9 cellular contexts compared by ENCODE assay signal in genomic region chr5:57494104-57495098, GRCh38. TPM values are rescaled to one million over a fixed set of nuclear protein-coding genes. Genes with fewer than 3 reads are reported as not detected.
DNase-seq lines count a peak whose midpoint lies in the region; ATAC-seq, FAIRE-seq and TF ChIP-seq lines count a peak whose summit lies in the region.
"Had no signal": no experiment of that assay in that cellular context is flagged by ENCODE, and none has a peak within 500 bp of the region (broad histone marks: within the 10 kb centered on the region; RNA-seq: fewer than 3 reads in every experiment).

No MANE protein-coding gene starts in this region.

- H3K36me3 ChIP-seq in BJ (ENCODE audit: control insufficient read depth, insufficient read depth, low read length) (no peaks in the 10 kb centered on the region), MG63 (no peaks in the 10 kb centered on the region), fibroblast of lung (ENCODE audit: control insufficient read depth, insufficient read depth, low read length) (no peaks in the 10 kb centered on the region), small intestine (ENCODE audit: control insufficient read depth in 2 of 2, insufficient read depth in 2 of 2, low read length in 2 of 2) (no peaks in the 10 kb centered on the region)
- H3K36me3 ChIP-seq: HAP-1 had no signal

- 43 to 50% (median 50%) methylated on average over 6 of the region's 6 CpGs for WGBS in small intestine, 3 donors

- no peaks in the 10 kb centered on the region for H3K9me3 Mint-ChIP-seq in activated CD4-positive, alpha-beta T cell treated with anti-CD3 and anti-CD28 coated beads, Interleukin-2, amount 10 ng/mL, durations not matched to agents 24 days and 14 days

- POLR2A ChIA-PET in BJ (lab: Charles Lee) = interaction anchor here (0.5 kb wide), 1 partner anchor 364 kb away, joined by 3 read pairs; no protein-coding TSS in a partner anchor

- peak; percentile 51 for ATAC-seq in GM21390 (IDR thresholded peaks at IDR 0.05; ENCODE audit: unreplicated experiment)
- ATAC-seq in GM18873 (IDR thresholded peaks at IDR 0.05; ENCODE audit: low FRiP score, unreplicated experiment) = no peak

- intact Hi-C loops in activated CD4-positive, alpha-beta T cell treated with anti-CD3 and anti-CD28 coated beads, Interleukin-2, amount 10 ng/mL, durations not matched to agents 24 days and 14 days (cut with micrococcal nuclease) = loop anchor here (5.0 kb wide), 1 partner anchor 283 kb away; no protein-coding TSS in a partner anchor

- TF ChIP-seq CTCF in BJ (IDR thresholded peaks at IDR 0.05; ENCODE audit: insufficient read depth, low read depth, low read length) (0 out of 2 replicates have a peak, but pooled peaks have one; percentile 16), fibroblast of lung (conservative IDR thresholded peaks at IDR 0.05 in 1 of 2, IDR thresholded peaks at IDR 0.05 in 1 of 2; ENCODE audit: low read depth in 1 of 2, low read length in 2 of 2) (peak in 1 of 2 donors; percentile 13)

- H3K4me1 Mint-ChIP-seq in activated CD4-positive, alpha-beta T cell treated with anti-CD3 and anti-CD28 coated beads, Interleukin-2, amount 10 ng/mL, durations not matched to agents 24 days and 14 days = peaks cover 40% of the 10 kb centered on the region

- H3K27me3 Mint-ChIP-seq in activated CD4-positive, alpha-beta T cell treated with anti-CD3 and anti-CD28 coated beads, Interleukin-2, amount 10 ng/mL, durations not matched to agents 24 days and 14 days = no peaks in the 10 kb centered on the region

- H3K79me2 ChIP-seq in fibroblast of lung (ENCODE audit: control insufficient read depth, insufficient read depth, low read length) = no peaks in the 10 kb centered on the region

- H3K4me1 ChIP-seq in fibroblast of lung (ENCODE audit: control insufficient read depth, extremely low read depth, insufficient read depth, low read length) = peaks cover 16% of the 10 kb centered on the region
- no peaks in the 10 kb centered on the region for H3K4me1 ChIP-seq in small intestine (ENCODE audit: control insufficient read depth in 2 of 2, insufficient read depth in 1 of 2, low read depth in 1 of 2, low read length in 1 of 2)
- H3K4me1 ChIP-seq: HAP-1 had no signal

- peak overlapping the region; percentile 23 for H3K27ac Mint-ChIP-seq in activated CD4-positive, alpha-beta T cell treated with anti-CD3 and anti-CD28 coated beads, Interleukin-2, amount 10 ng/mL, durations not matched to agents 24 days and 14 days

- H3K36me3 Mint-ChIP-seq in activated CD4-positive, alpha-beta T cell treated with anti-CD3 and anti-CD28 coated beads, Interleukin-2, amount 10 ng/mL, durations not matched to agents 24 days and 14 days (ENCODE audit: low read depth) = no peaks in the 10 kb centered on the region

- H3K4me2 ChIP-seq in fibroblast of lung (ENCODE audit: extremely low read depth, insufficient read depth, low read length) = peak overlapping the region; percentile 74

- no peak overlapping the region for H3K9ac ChIP-seq in fibroblast of lung (ENCODE audit: insufficient read depth, low read length)

- H3K4me3 Mint-ChIP-seq in activated CD4-positive, alpha-beta T cell treated with anti-CD3 and anti-CD28 coated beads, Interleukin-2, amount 10 ng/mL, durations not matched to agents 24 days and 14 days = peak overlapping the region; percentile 45

- H3K27me3 ChIP-seq in BJ (ENCODE audit: control insufficient read depth, insufficient read depth, low read length) (no peaks in the 10 kb centered on the region), MG63 (no peaks in the 10 kb centered on the region), fibroblast of lung (ENCODE audit: control insufficient read depth, insufficient read depth, low read length) (no peaks in the 10 kb centered on the region), small intestine (ENCODE audit: control insufficient read depth in 2 of 2, insufficient read depth in 2 of 2, low read length in 2 of 2) (no peaks in the 10 kb centered on the region)

- no peak overlapping the region for H3K4me3 ChIP-seq in BJ (ENCODE audit: low read depth, low read length)
- H3K4me3 ChIP-seq in MG63 = no peak overlapping the region
- no peak overlapping the region for H3K4me3 ChIP-seq in fibroblast of lung (replicated peaks in 1 of 4; ENCODE audit: control extremely low read depth in 1 of 4, insufficient read depth in 1 of 4, low read depth in 3 of 4, low read length in 4 of 4)
- H3K4me3 ChIP-seq in small intestine (ENCODE audit: low read depth in 1 of 2, low read length in 2 of 2) = no peak overlapping the region
- H3K4me3 ChIP-seq: HAP-1 had no signal

- CTCF ChIA-PET in BJ (lab: Yijun Ruan, JAX) = interaction anchor here (0.6 to 3.9 kb wide), 5 partner anchors 167 to 967 kb away, joined by 3 to 22 read pairs (median 3); partner anchors contain the start of gene PLK2

- no peaks in the 10 kb centered on the region for H4K20me1 ChIP-seq in fibroblast of lung (ENCODE audit: control insufficient read depth, extremely low read depth, insufficient read depth, low read length)

- H2AFZ ChIP-seq in fibroblast of lung (ENCODE audit: low read length) = peak overlapping the region; percentile 74

- FAIRE-seq in small intestine (lab: Jason Lieb, UNC) = no peak

- DNase-seq in BJ (ENCODE audit: low read depth) (peak; percentile 74), MG63 (peak; percentile 97), fibroblast of lung (ENCODE audit: low read depth in 2 of 2) (peak; percentile 95 to 100), small intestine (peak; percentile 4), NCI-H524 (lab: John Stamatoyannopoulos, UW) (no peak)
- DNase-seq in activated CD4-positive, alpha-beta T cell treated with anti-CD3 and anti-CD28 coated beads, Interleukin-2, amount 10 ng/mL, durations not matched to agents 24 days and 14 days = peak; percentile 75

- H3K27ac ChIP-seq in fibroblast of lung (ENCODE audit: insufficient read depth, low read length) (peak overlapping the region; percentile 76), small intestine (ENCODE audit: low read depth in 1 of 2, low read length in 1 of 2) (no peak overlapping the region)

- no peaks in the 10 kb centered on the region for H3K9me3 ChIP-seq in MG63
- no peaks in the 10 kb centered on the region for H3K9me3 ChIP-seq in fibroblast of lung (ENCODE audit: control insufficient read depth, insufficient read depth, low read depth, low read length)
- H3K9me3 ChIP-seq in small intestine (ENCODE audit: control insufficient read depth, low read depth) = no peaks in the 10 kb centered on the region
- H3K9me3 ChIP-seq: HAP-1 had no signal

RNA-seq across cellular contexts. Expression of gene ACTBL2, which starts 11.8 kb away (rescaled TPM):
- polyA plus RNA-seq in BJ (2011; rRNA removed) (0.05 and 0.07 TPM in 2 replicates), fibroblast of lung (0.03 and 0.11 TPM in 2 replicates), small intestine (not detected)
- polyA minus RNA-seq in BJ (2011; rRNA and poly(A)+ RNA removed) = 0.14 TPM in 1 of 2 replicates, not detected in the other
- 0.30 and 1.8 TPM in 2 replicates for total RNA-seq in MG63 (2014; rRNA removed; shearing (Covaris generic); ENCODE audit: low replicate concordance)
- total RNA-seq in activated CD4-positive, alpha-beta T cell treated with anti-CD3 and anti-CD28 coated beads, Interleukin-2, amount 10 ng/mL, durations not matched to agents 24 days and 14 days = not detected in 2 replicates
- total RNA-seq in fibroblast of lung = under 0.01 TPM in 1 of 2 replicates, not detected in the other
- polyA plus RNA-seq in fibroblast of lung (2012) = 0.07 TPM in 1 of 2 replicates, not detected in the other
- polyA minus RNA-seq in fibroblast of lung (ENCODE audit: low replicate concordance) = not detected in 2 replicates

Comparison
In these comparisons a context has a peak if more than half of its experiments do, and no peak if none do; other contexts are left out.
1. DNase-seq: peak in BJ (single experiment), MG63 (single experiment), activated CD4-positive, alpha-beta T cell treated with anti-CD3 and anti-CD28 coated beads, Interleukin-2, amount 10 ng/mL, durations not matched to agents 24 days and 14 days (single experiment), fibroblast of lung (2 of 2) and small intestine (single experiment); none in NCI-H524 (0 of 2).